In genomic region chr3:132432639-132433038, GRCh38 we compare ENCODE assay signal across 8 cellular contexts.
DNase-seq lines count a peak whose midpoint lies in the region; ATAC-seq lines count a peak whose summit lies in the region.

No MANE protein-coding gene starts in this region.

- no peak for DNase-seq in activated T-cell treated with anti-CD3 and anti-CD28 coated beads, Interleukin-2, amount 50 U/mL, for 24 hours
- DNase-seq in activated T-cell treated with anti-CD3 and anti-CD28 coated beads, Interleukin-2, amount 50 U/mL, for 48 hours = no peak
- peak; percentile 82 for DNase-seq in OCI-M1 (lab: John Stamatoyannopoulos, UW)
- DNase-seq in epidermal melanocyte (ENCODE audit: insufficient read length, low spot score) = peak; percentile 42
- peak; percentile 54 for DNase-seq in smooth muscle cell of the brain vasculature (ENCODE audit: low read depth, low spot score)

- no peak overlapping the region for H3K4me3 Mint-ChIP-seq in activated T-cell treated with anti-CD3 and anti-CD28 coated beads, Interleukin-2, amount 50 U/mL, for 24 hours

- no peak for ATAC-seq in GM19397 (IDR thresholded peaks at IDR 0.05; ENCODE audit: unreplicated experiment)
- ATAC-seq in HG02642 (IDR thresholded peaks at IDR 0.05; ENCODE audit: poor library complexity, unreplicated experiment) = no peak
- ATAC-seq in GM18498 (IDR thresholded peaks at IDR 0.05; ENCODE audit: unreplicated experiment) = no peak

- no peaks in the 10 kb centered on the region for H3K27me3 Mint-ChIP-seq in activated T-cell treated with anti-CD3 and anti-CD28 coated beads, Interleukin-2, amount 50 U/mL, for 24 hours

- peak overlapping the region; percentile 37 for H3K27ac Mint-ChIP-seq in activated T-cell treated with anti-CD3 and anti-CD28 coated beads, Interleukin-2, amount 50 U/mL, for 24 hours

- H3K36me3 Mint-ChIP-seq in activated T-cell treated with anti-CD3 and anti-CD28 coated beads, Interleukin-2, amount 50 U/mL, for 24 hours (ENCODE audit: low read depth) = peaks cover 30% of the 10 kb centered on the region

- no peaks in the 10 kb centered on the region for H3K9me3 Mint-ChIP-seq in activated T-cell treated with anti-CD3 and anti-CD28 coated beads, Interleukin-2, amount 50 U/mL, for 24 hours

- H3K4me1 Mint-ChIP-seq in activated T-cell treated with anti-CD3 and anti-CD28 coated beads, Interleukin-2, amount 50 U/mL, for 24 hours (ENCODE audit: low read depth) = peaks cover 60% of the 10 kb centered on the region

Comparison
In these comparisons a context has a peak if more than half of its experiments do, and no peak if none do; other contexts are left out.
1. DNase-seq: peak in OCI-M1 (single experiment), epidermal melanocyte (single experiment) and smooth muscle cell of the brain vasculature (single experiment); none in activated T-cell treated with anti-CD3 and anti-CD28 coated beads, Interleukin-2, amount 50 U/mL, for 24 hours (single experiment) and activated T-cell treated with anti-CD3 and anti-CD28 coated beads, Interleukin-2, amount 50 U/mL, for 48 hours (0 of 2).